In genomic region chr10:32957341-32958084, GRCh38 we compare ENCODE assay signal across 8 cellular contexts. TPM values are rescaled to one million over a fixed set of nuclear protein-coding genes. Genes with fewer than 3 reads are reported as not detected.
A peak's percentile ranks its signal among the peaks of the same experiment; 100 is the strongest.
DNase-seq lines count a peak whose midpoint lies in the region; ATAC-seq and TF ChIP-seq lines count a peak whose summit lies in the region.

No MANE protein-coding gene starts in this region.

- peak overlapping the region; percentile 94 for H3K4me3 Mint-ChIP-seq in endothelial cell (ENCODE audit: unreplicated experiment)

- peak overlapping the region; percentile 98 for H3K27ac ChIP-seq in subcutaneous abdominal adipose tissue (ENCODE audit: low read depth, low read length)

- H3K36me3 Mint-ChIP-seq in endothelial cell (ENCODE audit: low read depth, unreplicated experiment) = peaks cover 11% of the 10 kb centered on the region

- H3K9me3 ChIP-seq in mucosa of descending colon (no peaks in the 10 kb centered on the region), subcutaneous abdominal adipose tissue (ENCODE audit: control insufficient read depth in 5 of 5, low read length in 5 of 5) (no peaks in the 10 kb centered on the region)

- peak; percentile 60 for ATAC-seq in mucosa of descending colon

- TF ChIP-seq CTCF in GM20000 (IDR thresholded peaks at IDR 0.05; ENCODE audit: extremely low read depth, missing control alignments) = no peak
- no peak for TF ChIP-seq CTCF in endothelial cell (IDR thresholded peaks at IDR 0.05; ENCODE audit: unreplicated experiment)
- no peak for TF ChIP-seq CTCF in mucosa of descending colon (IDR thresholded peaks at IDR 0.05)

- H3K4me3 ChIP-seq in mucosa of descending colon = peak overlapping the region; percentile 93
- H3K4me3 ChIP-seq in subcutaneous abdominal adipose tissue (ENCODE audit: low read depth in 1 of 5, low read length in 5 of 5) = peak overlapping the region; percentile 72 to 95 (median 89)

- H3K9me3 Mint-ChIP-seq in endothelial cell (ENCODE audit: unreplicated experiment) = peaks cover 4% of the 10 kb centered on the region

- intact Hi-C loops in mucosa of descending colon (cut with DNase I, micrococcal nuclease) = loop anchor here in 1 of 2 donors (10.0 kb wide), 1 partner anchor 47 kb away; no protein-coding TSS in a partner anchor

- peak overlapping the region; percentile 97 for H3K27ac Mint-ChIP-seq in endothelial cell (ENCODE audit: unreplicated experiment)

- peaks cover 13% of the 10 kb centered on the region for H3K27me3 Mint-ChIP-seq in endothelial cell (ENCODE audit: unreplicated experiment)

- peak; percentile 83 for DNase-seq in CD1c-positive myeloid dendritic cell (ENCODE audit: extremely low spot score)
- peak; percentile 54 for DNase-seq in GM20000 (ENCODE audit: low spot score)
- peak; percentile 52 for DNase-seq in HT-29 (ENCODE audit: low spot score)
- peak; percentile 50 to 51 for DNase-seq in activated CD4-positive, alpha-beta T cell treated with anti-CD3 and anti-CD28 coated beads, Interleukin-2, amount 50 U/mL, for 48 hours
- DNase-seq in endothelial cell (ENCODE audit: low spot score) = peak; percentile 55
- DNase-seq in mucosa of descending colon = peak; percentile 68 to 80 (median 75)
- no peak for DNase-seq in GM19238 (ENCODE audit: insufficient read length, low spot score)

- H3K27me3 ChIP-seq in subcutaneous abdominal adipose tissue (ENCODE audit: control insufficient read depth in 5 of 5, insufficient read depth in 4 of 5, low read length in 5 of 5) = no peaks in the 10 kb centered on the region

- peak overlapping the region; percentile 56 to 99 (median 95) for H3K9ac ChIP-seq in subcutaneous abdominal adipose tissue (ENCODE audit: low read length in 5 of 5)

- H3K4me1 Mint-ChIP-seq in endothelial cell (ENCODE audit: unreplicated experiment) = peaks cover 62% of the 10 kb centered on the region

- H3K36me3 ChIP-seq in mucosa of descending colon (ENCODE audit: low read depth) (no peaks in the 10 kb centered on the region), subcutaneous abdominal adipose tissue (ENCODE audit: control insufficient read depth in 5 of 5, insufficient read depth in 5 of 5, low read length in 5 of 5) (no peaks in the 10 kb centered on the region)

- H3K4me1 ChIP-seq in mucosa of descending colon (ENCODE audit: low read depth) = peaks cover 17% of the 10 kb centered on the region
- peaks cover 0 to 74% (median 70%) of the 10 kb centered on the region in 5 donors for H3K4me1 ChIP-seq in subcutaneous abdominal adipose tissue (ENCODE audit: control insufficient read depth in 5 of 5, insufficient read depth in 5 of 5, low read length in 5 of 5)

RNA-seq across cellular contexts. Expression of gene ITGB1, which starts 0.5 kb away (rescaled TPM):
- 169 and 195 TPM in 2 replicates for total RNA-seq in HT-29 (2014; rRNA removed; shearing (Covaris generic))
- 504 TPM for total RNA-seq in endothelial cell (ENCODE audit: unreplicated experiment)
- 100 to 1,000 TPM; 268 to 515 (median 274) TPM for total RNA-seq in mucosa of descending colon
